ENCODE assay signal across 8 cellular contexts in the genomic region with DNA sequence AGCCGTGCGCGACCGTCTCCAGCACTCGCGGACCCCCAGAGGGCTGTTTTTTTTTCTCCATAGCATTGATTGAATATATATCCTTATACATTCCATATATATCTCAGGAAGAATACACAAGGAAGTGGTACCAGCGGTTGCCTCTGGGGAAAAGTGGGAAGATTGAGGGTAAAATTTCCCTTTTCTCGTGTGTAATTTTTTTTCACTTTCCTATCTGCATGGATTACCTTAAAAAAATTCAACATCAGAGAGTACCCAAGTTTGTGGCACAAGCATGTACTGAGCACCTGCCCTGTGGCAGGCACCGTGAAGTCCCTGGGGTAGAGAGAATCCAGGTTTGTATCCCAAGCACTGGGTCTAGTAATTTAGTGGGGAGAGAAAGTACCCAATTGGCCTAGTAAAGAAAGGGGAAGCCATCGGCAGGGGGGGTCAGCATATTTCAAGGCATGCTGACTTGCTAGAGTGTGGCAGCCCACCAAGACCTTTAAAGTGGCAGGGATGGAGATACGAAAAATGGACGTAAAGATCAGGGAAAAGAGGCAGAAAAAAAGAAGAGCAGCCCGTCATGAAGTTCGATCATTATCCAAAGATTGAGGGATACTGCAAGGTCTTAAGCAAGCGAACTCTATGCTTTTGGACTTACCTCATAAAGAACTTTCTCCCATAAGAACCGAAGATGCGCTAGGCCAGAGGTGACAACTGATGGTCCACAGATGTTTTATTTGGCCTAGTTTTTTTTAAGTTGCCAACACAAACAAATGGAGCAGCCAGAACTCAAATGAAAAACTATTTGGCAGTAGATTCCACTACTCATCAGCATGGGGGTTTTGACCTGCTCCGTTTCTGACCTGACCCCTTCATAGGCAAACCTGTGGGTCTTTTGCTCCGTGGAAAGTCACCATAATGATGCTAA. TPM values are rescaled to one million over a fixed set of nuclear protein-coding genes. Genes with fewer than 3 reads are reported as not detected.
A peak's percentile ranks its signal among the peaks of the same experiment; 100 is the strongest.
DNase-seq lines count a peak whose midpoint lies in the region; ATAC-seq, FAIRE-seq and TF ChIP-seq lines count a peak whose summit lies in the region.

No MANE protein-coding gene starts in this region.

- H3K9ac ChIP-seq in K562 (ENCODE audit: insufficient read depth in 1 of 2, low read depth in 2 of 2, low read length in 2 of 2), result peak overlapping the region; percentile 81 to 86

- H3K4me1 ChIP-seq in heart right ventricle (peaks cover 2 to 40% (median 30%) of the 10 kb centered on the region in 9 donors), K562 (replicated peaks in 1 of 2; ENCODE audit: control insufficient read depth in 2 of 2, insufficient read depth in 2 of 2, low read length in 2 of 2) (peaks cover 5 to 26% of the 10 kb centered on the region in 2 experiments), upper lobe of right lung (peaks cover 11% of the 10 kb centered on the region), thyroid gland (peaks cover 5 to 6% of the 10 kb centered on the region in 2 donors)

- intact Hi-C loops in heart right ventricle (cut with DNase I), result loop anchor here in 1 of 10 donors (5.0 kb wide), 1 partner anchor 37 kb away; no protein-coding TSS in a partner anchor
- intact Hi-C loops in Right ventricle myocardium inferior (cut with DNase I), result no loop called here
- intact Hi-C loops in K562 (cut with micrococcal nuclease), result no loop called here
- intact Hi-C loops in upper lobe of right lung (cut with DNase I), result no loop called here
- intact Hi-C loops in thyroid gland (cut with DNase I), result loop anchor here (5.0 kb wide), 1 partner anchor 37 kb away; no protein-coding TSS in a partner anchor

- H3K4me3 Mint-ChIP-seq in memory B cell, result peak overlapping the region; percentile 97

- peak in 1 of 2 experiments; percentile 17; a peak in 1 of 4 replicates for TF ChIP-seq RAD21 in K562 (CRISPR knock-in tag; conservative IDR thresholded peaks at IDR 0.05 in 1 of 2, IDR thresholded peaks at IDR 0.05 in 1 of 2)

- H3K27ac Mint-ChIP-seq in memory B cell, result no peak overlapping the region

- peak overlapping the region; percentile 83 for H2AFZ ChIP-seq in K562 (ENCODE audit: low read depth, low read length)

- H3K36me3 ChIP-seq in heart right ventricle (peaks cover 0 to 17% (median 2%) of the 10 kb centered on the region in 9 donors), K562 (ENCODE audit: control insufficient read depth, insufficient read depth, low read length) (peaks cover 29% of the 10 kb centered on the region), upper lobe of right lung (no peaks in the 10 kb centered on the region), thyroid gland (no peaks in the 10 kb centered on the region)

- H3K9me3 Mint-ChIP-seq in memory B cell, result no peaks in the 10 kb centered on the region

- TSS peak; percentile 85 for BruUV-seq in K562 (replicated peaks; lab: Mats Ljungman, UMichigan)

- H3K9me3 ChIP-seq in heart right ventricle (peaks cover 0 to 6% (median 0%) of the 10 kb centered on the region in 11 donors), K562 (replicated peaks; ENCODE audit: control insufficient read depth, insufficient read depth, low read depth, low read length) (no peaks in the 10 kb centered on the region), upper lobe of right lung (no peaks in the 10 kb centered on the region), thyroid gland (no peaks in the 10 kb centered on the region)

- CTCF ChIA-PET in K562 (lab: Yijun Ruan, JAX; ENCODE audit: low intra/inter-chr PET ratio), result no interaction called here

- no peak for TF ChIP-seq EP300 in K562 (IDR thresholded peaks at IDR 0.05; ENCODE audit: low read length)

- peaks cover 51% of the 10 kb centered on the region for H3K79me2 ChIP-seq in K562 (ENCODE audit: control insufficient read depth, insufficient read depth, low read length)

- peaks cover 19% of the 10 kb centered on the region for H3K4me1 Mint-ChIP-seq in memory B cell

- in situ Hi-C loops in K562 (cut with MboI), result no loop called here

- H3K4me2 ChIP-seq in K562 (ENCODE audit: insufficient read depth, low read length), result peak overlapping the region; percentile 94

- H3K27ac ChIP-seq in heart right ventricle (peak overlapping the region in 9 of 10 donors; percentile 83 to 99 (median 93)), K562 (ENCODE audit: extremely low read depth, low read depth, low read length) (peak overlapping the region; percentile 94), upper lobe of right lung (peak overlapping the region; percentile 92), thyroid gland (peak overlapping the region in 1 of 3 donors; percentile 83)

- DNase-seq in heart right ventricle (no peak), Right ventricle myocardium inferior (ENCODE audit: missing footprints) (no peak), K562 (ENCODE audit: extremely low read depth in 1 of 4, low spot score in 3 of 4) (peak in 1 of 4 experiments; percentile 46), memory B cell (ENCODE audit: low spot score in 2 of 2) (no peak), upper lobe of right lung (no peak), thyroid gland (no peak)
- no peak for DNase-seq in activated CD8-positive, alpha-beta memory T cell treated with anti-CD3 and anti-CD28 coated beads for 24 hours

- H3K27me3 Mint-ChIP-seq in memory B cell, result peaks cover 5% of the 10 kb centered on the region

- TF ChIP-seq CTCF in heart right ventricle (IDR thresholded peaks at IDR 0.05) (no peak), K562 (IDR thresholded peaks at IDR 0.05 in 2 of 3, conservative IDR thresholded peaks at IDR 0.05 in 1 of 3; ENCODE audit: insufficient read depth in 2 of 3, low read depth in 1 of 3, low read length in 3 of 3) (peak in 1 of 3 experiments; percentile 23; a peak in 1 of 6 replicates), upper lobe of right lung (IDR thresholded peaks at IDR 0.05) (no peak), thyroid gland (IDR thresholded peaks at IDR 0.05) (no peak)

- peaks cover 10% of the 10 kb centered on the region for H4K20me1 ChIP-seq in K562 (replicated peaks; ENCODE audit: control insufficient read depth, insufficient read depth, low read length)

- no peak for TF ChIP-seq POLR2A in K562 (conservative IDR thresholded peaks at IDR 0.05)
- TF ChIP-seq POLR2A in thyroid gland (IDR thresholded peaks at IDR 0.05), result no peak

- H3K36me3 Mint-ChIP-seq in memory B cell, result peaks cover 15% of the 10 kb centered on the region

- H3K4me3 ChIP-seq in heart right ventricle (peak overlapping the region in 9 of 10 donors; percentile 53 to 90 (median 78)), K562 (peak overlapping the region; percentile 68), upper lobe of right lung (peak overlapping the region; percentile 79), thyroid gland (replicated peaks in 1 of 3) (peak overlapping the region in 1 of 3 donors; percentile 64)

- WGBS in heart right ventricle, 2 donors, result 73 to 78% methylated on average over 19 of the region's 19 CpGs
- 8% methylated on average over 19 of the region's 19 CpGs for WGBS in K562 (ENCODE audit: insufficient coverage, low coverage, missing lambda C conversion rate)
- 82 to 84% methylated on average over 19 of the region's 19 CpGs for WGBS in thyroid gland, 2 donors

- H3K27me3 ChIP-seq in heart right ventricle (no peaks in the 10 kb centered on the region), K562 (ENCODE audit: control insufficient read depth in 2 of 2, insufficient read depth in 2 of 2, low read length in 2 of 2) (no peaks in the 10 kb centered on the region), upper lobe of right lung (peaks cover 4% of the 10 kb centered on the region), thyroid gland (no peaks in the 10 kb centered on the region)

- FAIRE-seq in K562 (lab: Jason Lieb, UNC), result peak; percentile 52

- POLR2A ChIA-PET in K562 (lab: Yijun Ruan, JAX), result interaction anchor here (0.6 to 7.7 kb wide), 11 partner anchors 10 to 95 kb away, joined by 3 to 73 read pairs (median 13); a partner anchor contains a TSS

- H3K9me1 ChIP-seq in K562 (ENCODE audit: control insufficient read depth, insufficient read depth, low read length), result peaks cover 4% of the 10 kb centered on the region

- no peak for ATAC-seq in heart right ventricle
- no peak for ATAC-seq in Right ventricle myocardium inferior
- ATAC-seq in K562, result no peak
- no peak for ATAC-seq in memory B cell (ENCODE audit: low read depth)
- no peak for ATAC-seq in upper lobe of right lung
- no peak for ATAC-seq in HG03378 (IDR thresholded peaks at IDR 0.05; ENCODE audit: unreplicated experiment)

RNA-seq across cellular contexts. Expression of a gene that starts 1.5 kb away (rescaled TPM):
- total RNA-seq in heart right ventricle (10 to 100 TPM; 49.4 to 73.6 (median 59.3) TPM), Right ventricle myocardium inferior (69.1 TPM), K562 (2014; rRNA removed) (440 and 497 TPM in 2 replicates), K562 (2014; rRNA removed; fragmentation: Illumina TruSeq; extraction: Trizol) (567 and 664 TPM in 2 replicates), K562 (2015; rRNA removed; fragmentation: Illumina TruSeq; extraction: Trizol) (577 and 626 TPM in 2 replicates), K562 (2021) (524 and 567 TPM in 2 replicates), upper lobe of right lung (170 TPM), thyroid gland (100 to 1,000 TPM; 170 to 255 (median 207) TPM)
- polyA plus RNA-seq in heart right ventricle (10 to 100 TPM; 46.2 to 79.0 TPM), K562 (2011; rRNA removed) (329 and 455 TPM in 2 replicates), K562 (2014; fragmentation: Illumina TruSeq; extraction: Trizol) (478 and 498 TPM in 2 replicates), K562 (2014; fragmentation: Nextera tagmentation; extraction: Ambion mirVana) (100 to 1,000 TPM; 124 to 158 TPM), K562 (2014; rRNA removed) (539 and 577 TPM in 2 replicates)
- 108 and 251 TPM in 2 replicates for total RNA-seq in K562 (2011; cell fraction: chromatin; rRNA removed; ENCODE audit: low replicate concordance)
- 84.9 and 94.7 TPM in 2 replicates for total RNA-seq in K562 (2011; cell fraction: nucleolus; rRNA removed)
- total RNA-seq in K562 (2011; cell fraction: nucleoplasm; rRNA removed), result 175 and 253 TPM in 2 replicates
- polyA plus RNA-seq in K562 (2011; cell fraction: cytosol; rRNA removed), result 77.8 and 235 TPM in 2 replicates
- polyA plus RNA-seq in K562 (2011; cell fraction: nucleus; rRNA removed), result 298 and 403 TPM in 2 replicates
- polyA plus RNA-seq in K562 (2012), result 541 and 564 TPM in 2 replicates
- polyA minus RNA-seq in K562 (2011; rRNA and poly(A)+ RNA removed), result 224 and 259 TPM in 2 replicates
- polyA minus RNA-seq in K562 (2011; cell fraction: cytosol; rRNA and poly(A)+ RNA removed), result 123 and 142 TPM in 2 replicates
- 91.1 and 169 TPM in 2 replicates for polyA minus RNA-seq in K562 (2011; cell fraction: nucleus; rRNA and poly(A)+ RNA removed)

RNA-seq across cellular contexts. Expression of a gene that starts 36.9 kb away (rescaled TPM):
- total RNA-seq in heart right ventricle (10 to 100 TPM; 30.2 to 38.8 (median 34.6) TPM), Right ventricle myocardium inferior (29.1 TPM), K562 (2014; rRNA removed) (29.8 and 34.1 TPM in 2 replicates), K562 (2014; rRNA removed; fragmentation: Illumina TruSeq; extraction: Trizol) (60.2 and 70.5 TPM in 2 replicates), K562 (2015; rRNA removed; fragmentation: Illumina TruSeq; extraction: Trizol) (45.4 and 48.3 TPM in 2 replicates), K562 (2021) (40.5 and 42.4 TPM in 2 replicates), upper lobe of right lung (40.5 TPM), thyroid gland (100 to 1,000 TPM in 1 of 4 donors, 10 to 100 TPM in 3; 66.6 to 125 (median 85.3) TPM)
- polyA plus RNA-seq in heart right ventricle (10 to 100 TPM in 1 of 2 donors, 1 to 10 TPM in 1; 8.5 to 12.7 TPM), K562 (2011; rRNA removed) (27.8 and 39.5 TPM in 2 replicates), K562 (2014; fragmentation: Illumina TruSeq; extraction: Trizol) (23.0 and 25.3 TPM in 2 replicates), K562 (2014; fragmentation: Nextera tagmentation; extraction: Ambion mirVana) (10 to 100 TPM; 10.1 to 11.2 TPM), K562 (2014; rRNA removed) (22.9 and 28.0 TPM in 2 replicates)
- total RNA-seq in K562 (2011; cell fraction: chromatin; rRNA removed; ENCODE audit: low replicate concordance), result 104 and 356 TPM in 2 replicates
- total RNA-seq in K562 (2011; cell fraction: nucleolus; rRNA removed), result 54.4 and 64.3 TPM in 2 replicates
- total RNA-seq in K562 (2011; cell fraction: nucleoplasm; rRNA removed), result 179 and 274 TPM in 2 replicates
- 9.7 and 20.5 TPM in 2 replicates for polyA plus RNA-seq in K562 (2011; cell fraction: cytosol; rRNA removed)
- polyA plus RNA-seq in K562 (2011; cell fraction: nucleus; rRNA removed), result 26.0 and 35.2 TPM in 2 replicates
- polyA plus RNA-seq in K562 (2012), result 17.7 and 21.7 TPM in 2 replicates
- 152 and 172 TPM in 2 replicates for polyA minus RNA-seq in K562 (2011; rRNA and poly(A)+ RNA removed)
- 28.8 and 35.4 TPM in 2 replicates for polyA minus RNA-seq in K562 (2011; cell fraction: cytosol; rRNA and poly(A)+ RNA removed)
- polyA minus RNA-seq in K562 (2011; cell fraction: nucleus; rRNA and poly(A)+ RNA removed), result 123 and 195 TPM in 2 replicates
